Comparison of ENCODE assay signal across 7 cellular contexts in genomic region chr12:116452975-116453374, GRCh38.
DNase-seq lines count a peak whose midpoint lies in the region; ATAC-seq and TF ChIP-seq lines count a peak whose summit lies in the region.
"Not testable (repeated sequence)": the region's sequence is repeated elsewhere in the genome, so short reads cannot be mapped to it uniquely, and the experiment has no call there.

No MANE protein-coding gene starts in this region.

- peak overlapping the region in 8 of 11 experiments; percentile 1 to 38 (median 18); a peak in 8 of 22 replicates for H3K4me2 ChIP-seq in BLaER1 treated with 17β-estradiol and CSF1 and Interleukin-3, amounts not matched to agents 10 nM and 100 nM

- not testable (repeated sequence) for H3K27me3 ChIP-seq in BLaER1 treated with 17β-estradiol and CSF1 and Interleukin-3, amounts not matched to agents 10 nM and 100 nM

- H3K4me1 ChIP-seq in BLaER1 treated with 17β-estradiol and CSF1 and Interleukin-3, amounts not matched to agents 10 nM and 100 nM = peaks cover 0 to 11% (median 10%) of the 10 kb centered on the region in 10 experiments; a peak in 12 of 20 replicates

- POLR2A ChIA-PET in RWPE1 (lab: Yijun Ruan, JAX; ENCODE audit: low non-redundant PET) = not testable (repeated sequence)

- H4K20me1 ChIP-seq in BLaER1 treated with 17β-estradiol and CSF1 and Interleukin-3, amounts not matched to agents 10 nM and 100 nM = not testable (repeated sequence)

- not testable (repeated sequence) for H3K27ac ChIP-seq in BLaER1 treated with 17β-estradiol and CSF1 and Interleukin-3, amounts not matched to agents 10 nM and 100 nM
- H3K27ac ChIP-seq in RWPE1 = peak overlapping the region; percentile 28; the same call in 1 of the 2 replicates

- not testable (repeated sequence) for DNase-seq in HFFc6; RWPE1 (ENCODE audit: low spot score); chondrocyte (ENCODE audit: low spot score); naive B cell; stimulated activated naive B cell treated with anti-CD40 and anti-IgM and Interleukin-4, amounts not matched to agents 10 μg/mL and 1 μg/mL and 100 μg/mL, for 72 hours
- DNase-seq in MV-4-11 (lab: John Stamatoyannopoulos, UW) = peak; percentile 26

- CTCF ChIA-PET in RWPE1 (lab: Yijun Ruan, JAX) = not testable (repeated sequence)

- H3K4me3 ChIP-seq in BLaER1 treated with 17β-estradiol and CSF1 and Interleukin-3, amounts not matched to agents 10 nM and 100 nM = not testable (repeated sequence)

- TF ChIP-seq CTCF in HFFc6 (IDR thresholded peaks at IDR 0.05); RWPE1 (conservative IDR thresholded peaks at IDR 0.05; ENCODE audit: low read depth); chondrocyte (IDR thresholded peaks at IDR 0.05): not testable (repeated sequence)

- peaks cover 0 to 18% (median 8%) of the 10 kb centered on the region in 11 experiments; a peak in 11 of 22 replicates for H3K9me3 ChIP-seq in BLaER1 treated with 17β-estradiol and CSF1 and Interleukin-3, amounts not matched to agents 10 nM and 100 nM (replicated peaks in 1 of 11)

- H3K36me3 ChIP-seq in BLaER1 treated with 17β-estradiol and CSF1 and Interleukin-3, amounts not matched to agents 10 nM and 100 nM = not testable (repeated sequence)

- not testable (repeated sequence) for H3K27me3 Mint-ChIP-seq in HFFc6 (ENCODE audit: insufficient read depth); chondrocyte (ENCODE audit: low read depth)
- peaks cover 8 to 26% (median 22%) of the 10 kb centered on the region in 3 donors for H3K27me3 Mint-ChIP-seq in naive B cell
- H3K27me3 Mint-ChIP-seq in stimulated activated naive B cell treated with anti-CD40 and anti-IgM and Interleukin-4, amounts not matched to agents 10 μg/mL and 1 μg/mL and 100 μg/mL, for 72 hours = peaks cover 16 to 19% of the 10 kb centered on the region in 2 donors

- H3K9me3 Mint-ChIP-seq in HFFc6; chondrocyte (ENCODE audit: low read depth); naive B cell; stimulated activated naive B cell treated with anti-CD40 and anti-IgM and Interleukin-4, amounts not matched to agents 10 μg/mL and 1 μg/mL and 100 μg/mL, for 72 hours: not testable (repeated sequence)

- not testable (repeated sequence) for H3K9ac ChIP-seq in BLaER1 treated with 17β-estradiol and CSF1 and Interleukin-3, amounts not matched to agents 10 nM and 100 nM

- ATAC-seq in naive B cell (ENCODE audit: low read depth in 2 of 2) = peak; percentile 63 to 80
- peak; percentile 92 to 94 for ATAC-seq in stimulated activated naive B cell treated with anti-CD40 and anti-IgM and Interleukin-4, amounts not matched to agents 10 μg/mL and 1 μg/mL and 100 μg/mL, for 72 hours (replicated peaks)

- H3K27ac Mint-ChIP-seq in HFFc6 (peak overlapping the region; percentile 100), chondrocyte (ENCODE audit: unreplicated experiment) (peak overlapping the region; percentile 83), naive B cell (peak overlapping the region in 4 of 6 donors; percentile 10 to 88 (median 52))
- H3K27ac Mint-ChIP-seq in stimulated activated naive B cell treated with anti-CD40 and anti-IgM and Interleukin-4, amounts not matched to agents 10 μg/mL and 1 μg/mL and 100 μg/mL, for 72 hours = not testable (repeated sequence)

- H3K4me3 Mint-ChIP-seq in HFFc6; chondrocyte (ENCODE audit: unreplicated experiment); stimulated activated naive B cell treated with anti-CD40 and anti-IgM and Interleukin-4, amounts not matched to agents 10 μg/mL and 1 μg/mL and 100 μg/mL, for 72 hours: not testable (repeated sequence)
- peak overlapping the region in 6 of 8 donors; percentile 32 to 85 (median 68) for H3K4me3 Mint-ChIP-seq in naive B cell

- not testable (repeated sequence) for H3K36me3 Mint-ChIP-seq in HFFc6 (ENCODE audit: low read depth); chondrocyte (ENCODE audit: low read depth); naive B cell; stimulated activated naive B cell treated with anti-CD40 and anti-IgM and Interleukin-4, amounts not matched to agents 10 μg/mL and 1 μg/mL and 100 μg/mL, for 72 hours

- H3K4me1 Mint-ChIP-seq in HFFc6 (ENCODE audit: low read depth) (peaks cover 43% of the 10 kb centered on the region), chondrocyte (ENCODE audit: low read depth) (peaks cover 42% of the 10 kb centered on the region), naive B cell (peaks cover 11 to 33% (median 29%) of the 10 kb centered on the region in 3 donors)
- H3K4me1 Mint-ChIP-seq in stimulated activated naive B cell treated with anti-CD40 and anti-IgM and Interleukin-4, amounts not matched to agents 10 μg/mL and 1 μg/mL and 100 μg/mL, for 72 hours = peaks cover 18 to 43% of the 10 kb centered on the region in 2 donors
